In genomic region chr5:155625315-155625714, GRCh38 we compare ENCODE assay signal across 8 cellular contexts.
"Had no signal": no experiment of that assay in that cellular context is flagged by ENCODE, and none has a peak within 500 bp of the region (broad histone marks: within the 10 kb centered on the region; RNA-seq: fewer than 3 reads in every experiment).

No MANE protein-coding gene starts in this region.

- ATAC-seq: GM23338, HepG2 had no signal

- H3K27ac ChIP-seq: HL-60 had no signal

- FAIRE-seq: H1, H54, HepG2 had no signal

- DNase-seq: H9, HCEC 1CT, KBM-7 had no signal

- H3K4me3 ChIP-seq: GM23338 had no signal
